In the genomic region with DNA sequence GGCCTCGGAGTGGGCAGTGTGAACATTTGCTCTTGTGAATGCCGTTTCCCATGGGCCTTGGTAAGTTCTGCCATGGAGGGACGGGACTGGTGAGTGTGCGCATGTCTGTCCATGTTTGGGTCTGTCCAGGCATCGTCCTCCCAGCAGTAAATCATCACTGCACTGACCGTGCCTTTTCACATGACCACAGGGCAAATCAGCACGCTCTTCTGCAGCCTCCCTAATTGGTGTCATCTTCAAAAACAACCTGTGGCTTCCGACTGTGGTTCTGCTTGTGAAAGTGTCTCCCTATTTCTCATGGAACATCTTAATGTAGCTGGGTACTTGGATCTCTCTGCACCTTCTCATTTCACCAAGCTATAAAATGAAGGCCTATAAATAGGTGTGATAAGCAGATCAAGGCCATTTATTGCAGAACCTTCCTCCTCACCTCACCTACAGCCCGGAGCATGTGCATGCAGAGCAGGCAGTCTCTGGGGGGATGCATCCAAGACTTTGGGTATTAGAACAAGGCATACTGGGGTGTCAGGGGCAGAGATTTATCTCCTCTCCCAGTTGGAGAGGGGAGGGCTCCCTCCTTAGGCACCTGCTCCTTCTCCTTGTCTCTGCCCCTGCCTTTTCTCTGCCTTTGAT, we compare ENCODE assay signal across 1 cellular context.
TF ChIP-seq lines count a peak whose summit lies in the region.

No MANE protein-coding gene starts in this region.

TF ChIP-seq in HepG2, 621 proteins besides CTCF, POLR2A, EP300 and RAD21 (continued from another document):
- TF ChIP-seq ZNF276 (CRISPR knock-in tag; IDR thresholded peaks at IDR 0.05; ENCODE audit: low read depth) (no peak), SIX1 (CRISPR knock-in tag; IDR thresholded peaks at IDR 0.05; ENCODE audit: borderline replicate concordance) (no peak), ELF3 (CRISPR knock-in tag; IDR thresholded peaks at IDR 0.05) (no peak), RXRA (CRISPR knock-in tag; IDR thresholded peaks at IDR 0.05) (no peak), MXD4 (CRISPR knock-in tag; IDR thresholded peaks at IDR 0.05) (no peak), PLSCR1 (CRISPR knock-in tag; IDR thresholded peaks at IDR 0.05; ENCODE audit: borderline replicate concordance) (no peak), SCMH1 (CRISPR knock-in tag; IDR thresholded peaks at IDR 0.05; ENCODE audit: borderline replicate concordance) (no peak)
TF ChIP-seq in HepG2: peak in this region for 0.
